ENCODE assay signal across 14 cellular contexts in genomic region chr3:58004972-58005371, GRCh38. TPM values are rescaled to one million over a fixed set of nuclear protein-coding genes. Genes with fewer than 3 reads are reported as not detected.
DNase-seq lines count a peak whose midpoint lies in the region; ATAC-seq and TF ChIP-seq lines count a peak whose summit lies in the region.
"Had no signal": no experiment of that assay in that cellular context is flagged by ENCODE, and none has a peak within 500 bp of the region (broad histone marks: within the 10 kb centered on the region; RNA-seq: fewer than 3 reads in every experiment).

No MANE protein-coding gene starts in this region.

- no peak overlapping the region for H2BK15ac ChIP-seq in IMR-90 (ENCODE audit: low read depth, low read length)

- H3K27me3 ChIP-seq in ACC112 (ENCODE audit: insufficient read depth, low read length): no peaks in the 10 kb centered on the region
- H3K27me3 ChIP-seq in IMR-90 (ENCODE audit: control insufficient read depth, insufficient read depth, low read length): no peaks in the 10 kb centered on the region
- H3K27me3 ChIP-seq in adipocyte (replicated peaks; ENCODE audit: control insufficient read depth, insufficient read depth, low read length): no peaks in the 10 kb centered on the region

- peaks cover 16% of the 10 kb centered on the region for H4K20me1 ChIP-seq in IMR-90 (ENCODE audit: insufficient read depth, low read length)

- H3K14ac ChIP-seq in IMR-90 (replicated peaks; ENCODE audit: low read depth, low read length): no peak overlapping the region

- no peak for TF ChIP-seq RAD21 in IMR-90 (IDR thresholded peaks at IDR 0.05; ENCODE audit: low read length)

- H2BK5ac ChIP-seq in IMR-90 (ENCODE audit: low read depth, low read length, poor library complexity, severe bottlenecking): peak overlapping the region; percentile 68

- no peak overlapping the region for H4K91ac ChIP-seq in IMR-90 (ENCODE audit: insufficient read depth, low read depth, low read length)

- H2BK120ac ChIP-seq in IMR-90 (ENCODE audit: low read depth, low read length): no peak overlapping the region

- H2AK5ac ChIP-seq in IMR-90 (ENCODE audit: low read depth, low read length): no peak overlapping the region

- peaks cover 13% of the 10 kb centered on the region for H3K9me1 ChIP-seq in IMR-90 (ENCODE audit: insufficient read depth, low read length)

- peaks cover 0 to 21% of the 10 kb centered on the region in 2 experiments; a peak in 2 of 4 replicates for H3K79me1 ChIP-seq in IMR-90 (ENCODE audit: low read depth in 1 of 2, low read length in 2 of 2)

- H4K8ac ChIP-seq in IMR-90 (ENCODE audit: low read depth in 2 of 2, low read length in 2 of 2): no peak overlapping the region

- intact Hi-C loops in IMR-90 (cut with micrococcal nuclease): loop anchor here (5.0 kb wide), 3 partner anchors 43 to 297 kb away; no protein-coding TSS in a partner anchor

- H3K9ac ChIP-seq in IMR-90 (ENCODE audit: low read depth, low read length) (no peak overlapping the region), adipocyte (ENCODE audit: low read length) (no peak overlapping the region)

- H3K23ac ChIP-seq in IMR-90 (ENCODE audit: low read depth, low read length): no peak overlapping the region

- CTCF ChIA-PET in IMR-90 (lab: Yijun Ruan, JAX): interaction anchor here (0.6 to 0.7 kb wide), 2 partner anchors 43 to 1219 kb away, joined by 3 read pairs; no protein-coding TSS in a partner anchor

- no peak overlapping the region for H3K18ac ChIP-seq in IMR-90 (ENCODE audit: low read depth, low read length)

- H2AFZ ChIP-seq in ACC112 (ENCODE audit: low read length, unreplicated experiment): no peak overlapping the region
- H2AFZ ChIP-seq in IMR-90 (replicated peaks; ENCODE audit: low read length, poor library complexity): no peak overlapping the region

- WGBS in IMR-90 (ENCODE audit: extremely low coverage in 2 of 2, insufficient read length in 1 of 2), 2 experiments: no CpG with 5 or more reads among the region's 6 CpGs

- no peak overlapping the region for H4K5ac ChIP-seq in IMR-90 (ENCODE audit: low read depth, low read length)

- TF ChIP-seq CTCF in IMR-90 (conservative IDR thresholded peaks at IDR 0.05; ENCODE audit: low read depth, low read length): no peak
- no peak for TF ChIP-seq CTCF in fibroblast of villous mesenchyme (IDR thresholded peaks at IDR 0.05; ENCODE audit: insufficient read depth, low read depth, low read length)

- DNase-seq in IMR-90: peak; percentile 91
- DNase-seq in adipocyte (ENCODE audit: low read depth): peak; percentile 42
- peak; percentile 46 for DNase-seq in fibroblast of villous mesenchyme (ENCODE audit: low read depth)
- no peak for DNase-seq in NCI-H2029 (lab: John Stamatoyannopoulos, UW)
- DNase-seq in H4 (ENCODE audit: low spot score): no peak
- no peak for DNase-seq in KG1 (lab: John Stamatoyannopoulos, UW)
- DNase-seq: activated CD4-positive, alpha-beta T cell treated with anti-CD3 and anti-CD28 coated beads, Interleukin-2, amount 50 U/mL, for 4 hours; activated T-cell treated with anti-CD3 and anti-CD28 coated beads, Interleukin-2, amount 50 U/mL, for 48 hours; CD8-positive, alpha-beta T cell; effector CD8-positive, alpha-beta T cell; OCI-M1; stimulated activated CD4-positive, alpha-beta T cell treated with anti-CD3 and anti-CD28 coated beads, Interleukin-4, amount 100 ng/mL, for 1 hour had no signal

- peaks cover 18% of the 10 kb centered on the region for H3K79me2 ChIP-seq in ACC112 (ENCODE audit: control insufficient read depth, insufficient read depth, low read length, unreplicated experiment)

- H3K4me3 ChIP-seq in ACC112 (ENCODE audit: low read depth, low read length) (no peak overlapping the region), IMR-90 (ENCODE audit: insufficient read depth, low read depth, low read length) (no peak overlapping the region), adipocyte (ENCODE audit: low read length) (no peak overlapping the region), fibroblast of villous mesenchyme (ENCODE audit: low read depth, low read length) (no peak overlapping the region)

- no peaks in the 10 kb centered on the region for H3K9me3 ChIP-seq in IMR-90 (ENCODE audit: control insufficient read depth, insufficient read depth, low read length)
- no peaks in the 10 kb centered on the region for H3K9me3 ChIP-seq in adipocyte (ENCODE audit: control insufficient read depth, low read length)

- peak; percentile 28 for ATAC-seq in IMR-90 (ENCODE audit: low read depth)
- no peak for ATAC-seq in GM21825 (IDR thresholded peaks at IDR 0.05; ENCODE audit: unreplicated experiment)
- ATAC-seq: CD8-positive, alpha-beta T cell had no signal

- H3K56ac ChIP-seq in IMR-90 (ENCODE audit: extremely low read depth, insufficient read depth, low read length): no peak overlapping the region

- dilution Hi-C loops in IMR-90 (cut with HindIII; ENCODE audit: low sequenced_read_pairs, unreplicated experiment): no loop called here

- H3K27ac ChIP-seq in ACC112 (ENCODE audit: low read depth, low read length) (peak overlapping the region; percentile 62), IMR-90 (ENCODE audit: insufficient read depth, low read length) (no peak overlapping the region)

- no TSS peak for BruUV-seq in IMR-90 (replicated peaks; lab: Mats Ljungman, UMichigan)

- H3K4me1 ChIP-seq in ACC112 (ENCODE audit: control insufficient read depth, insufficient read depth, low read length, unreplicated experiment): peaks cover 16% of the 10 kb centered on the region
- peaks cover 6% of the 10 kb centered on the region for H3K4me1 ChIP-seq in IMR-90 (ENCODE audit: control insufficient read depth, insufficient read depth, low read length)
- peaks cover 26% of the 10 kb centered on the region for H3K4me1 ChIP-seq in adipocyte (ENCODE audit: control insufficient read depth, insufficient read depth, low read length)

- POLR2A ChIA-PET in IMR-90 (lab: Charles Lee; ENCODE audit: unreplicated experiment): no interaction called here

- no peak overlapping the region for H3K4ac ChIP-seq in IMR-90 (ENCODE audit: low read depth, low read length)

- H3K36me3 ChIP-seq in ACC112 (ENCODE audit: insufficient read depth, low read length) (no peaks in the 10 kb centered on the region), IMR-90 (ENCODE audit: control insufficient read depth, insufficient read depth, low read length) (no peaks in the 10 kb centered on the region), adipocyte (ENCODE audit: control insufficient read depth, insufficient read depth, low read length, severe bottlenecking) (no peaks in the 10 kb centered on the region)

- H3K4me2 ChIP-seq in IMR-90 (ENCODE audit: low read depth, low read length): no peak overlapping the region

- no peak overlapping the region for H2AK9ac ChIP-seq in IMR-90 (replicated peaks; ENCODE audit: low read depth, low read length, poor library complexity)

- TF ChIP-seq POLR2A in IMR-90 (IDR thresholded peaks at IDR 0.05; ENCODE audit: low read depth, low read length): no peak

- in situ Hi-C loops in IMR-90 (cut with MboI; ENCODE audit: low sequenced_read_pairs): loop anchor here (10.0 kb wide), 1 partner anchor 300 kb away; the partner anchor contains the start of genes HTD2 and RPP14

- H2BK20ac ChIP-seq in IMR-90 (ENCODE audit: low read depth, low read length): no peak overlapping the region

TF ChIP-seq in IMR-90, 13 proteins besides CTCF, POLR2A, EP300 and RAD21:
- TF ChIP-seq BHLHE40 (IDR thresholded peaks at IDR 0.05; ENCODE audit: low read depth, low read length) (0 out of 2 replicates have a peak, but pooled peaks have one; percentile 21), ELK1 (IDR thresholded peaks at IDR 0.05; ENCODE audit: borderline replicate concordance, low read depth, low read length) (no peak), RFX5 (IDR thresholded peaks at IDR 0.05; ENCODE audit: low read depth, low read length) (no peak), FOS (IDR thresholded peaks at IDR 0.05; ENCODE audit: low read depth, low read length) (peak; percentile 84), NFE2L2 (IDR thresholded peaks at IDR 0.05; ENCODE audit: low read depth, low read length) (no peak), CEBPB (IDR thresholded peaks at IDR 0.05; ENCODE audit: low read depth, low read length) (peak; percentile 30; the same call in 1 of the 2 replicates), MXI1 (IDR thresholded peaks at IDR 0.05; ENCODE audit: borderline replicate concordance, low read depth, low read length) (no peak), CHD1 (IDR thresholded peaks at IDR 0.05; ENCODE audit: low read depth, low read length) (no peak), USF2 (IDR thresholded peaks at IDR 0.05; ENCODE audit: low read depth, low read length) (no peak), RCOR1 (IDR thresholded peaks at IDR 0.05; ENCODE audit: insufficient replicate concordance, low read length) (no peak)

RNA-seq across cellular contexts. Expression of gene FLNB, which starts 3.2 kb away (rescaled TPM):
- total RNA-seq in IMR-90 (2012; rRNA removed): 124 and 136 TPM in 2 replicates
- 78.0 and 81.4 TPM in 2 replicates for polyA plus RNA-seq in IMR-90 (2012; rRNA removed)
- 22.2 and 37.9 TPM in 2 replicates for polyA plus RNA-seq in IMR-90 (2012; cell fraction: cytosol; rRNA removed)
- 338 and 411 TPM in 2 replicates for polyA plus RNA-seq in IMR-90 (2012; cell fraction: nucleus; rRNA removed; ENCODE audit: low replicate concordance)
- total RNA-seq in fibroblast of villous mesenchyme: 325 and 369 TPM in 2 replicates
- 47.2 and 57.1 TPM in 2 replicates for total RNA-seq in H4 (2014; rRNA removed; shearing (Covaris generic))

Comparison
In these comparisons a context has a peak if more than half of its experiments do, and no peak if none do; other contexts are left out.
1. DNase-seq: peak in IMR-90 (single experiment), adipocyte (single experiment) and fibroblast of villous mesenchyme (single experiment); none in NCI-H2029 (single experiment), H4 (single experiment) and KG1 (single experiment).